In genomic region chr10:88152720-88153119, GRCh38 we compare ENCODE assay signal across 7 cellular contexts.
DNase-seq lines count a peak whose midpoint lies in the region; ATAC-seq and TF ChIP-seq lines count a peak whose summit lies in the region.

No MANE protein-coding gene starts in this region.

- H3K9me3 Mint-ChIP-seq in mesothelial cell of epicardium, result no peaks in the 10 kb centered on the region

- H3K27ac Mint-ChIP-seq in T-helper 17 cell (peak overlapping the region; percentile 19), mesothelial cell of epicardium (no peak overlapping the region)

- H3K9me3 ChIP-seq in T-helper 17 cell (ENCODE audit: control insufficient read depth, low read length, poor library complexity, severe bottlenecking), result no peaks in the 10 kb centered on the region

- H3K36me3 Mint-ChIP-seq in T-helper 17 cell (ENCODE audit: low read depth) (peaks cover 3% of the 10 kb centered on the region), mesothelial cell of epicardium (no peaks in the 10 kb centered on the region)

- ATAC-seq in GM18858 (IDR thresholded peaks at IDR 0.05; ENCODE audit: unreplicated experiment) (peak; percentile 86), HG02938 (IDR thresholded peaks at IDR 0.05; ENCODE audit: unreplicated experiment) (peak; percentile 84), T-helper 17 cell (peak; percentile 59)

- TF ChIP-seq CTCF in mesothelial cell of epicardium (IDR thresholded peaks at IDR 0.05; ENCODE audit: unreplicated experiment), result no peak

- H3K4me1 Mint-ChIP-seq in T-helper 17 cell (peaks cover 6% of the 10 kb centered on the region), mesothelial cell of epicardium (peaks cover 1% of the 10 kb centered on the region)

- H3K4me3 Mint-ChIP-seq in T-helper 17 cell, result no peak overlapping the region
- no peak overlapping the region for H3K4me3 Mint-ChIP-seq in mesothelial cell of epicardium

- DNase-seq in T-helper 17 cell (no peak), dermis microvascular lymphatic vessel endothelial cell (ENCODE audit: low read depth in 2 of 2) (peak; percentile 15 to 89), mesothelial cell of epicardium (ENCODE audit: low spot score in 2 of 2, unreplicated experiment in 2 of 2) (no peak), NCI-H2171 treated with DMSO at 0.1 percent for 48 hours (lab: John Stamatoyannopoulos, UW) (no peak)
- peak; percentile 15 to 23 for DNase-seq in stimulated activated CD4-positive, alpha-beta T cell treated with anti-CD3 and anti-CD28 coated beads, Interleukin-1b, Interleukin-23, amount 100 ng/mL, for 4 hours (ENCODE audit: low read depth in 2 of 2)

- no peaks in the 10 kb centered on the region for H3K27me3 Mint-ChIP-seq in T-helper 17 cell
- no peaks in the 10 kb centered on the region for H3K27me3 Mint-ChIP-seq in mesothelial cell of epicardium (ENCODE audit: low read depth)

Comparison
In these comparisons a context has a peak if more than half of its experiments do, and no peak if none do; other contexts are left out.
1. DNase-seq: peak in dermis microvascular lymphatic vessel endothelial cell (2 of 2) and stimulated activated CD4-positive, alpha-beta T cell treated with anti-CD3 and anti-CD28 coated beads, Interleukin-1b, Interleukin-23, amount 100 ng/mL, for 4 hours (2 of 2); none in T-helper 17 cell (0 of 3), mesothelial cell of epicardium (0 of 2) and NCI-H2171 treated with DMSO at 0.1 percent for 48 hours (single experiment).
2. Peak in every context shown above with its lines, with median percentiles within 50 percentile points of each other: ATAC-seq.